Comparison of ENCODE assay signal across 8 cellular contexts in genomic region chr7:122092964-122093797, GRCh38. TPM values are rescaled to one million over a fixed set of nuclear protein-coding genes. Genes with fewer than 3 reads are reported as not detected.
A peak's percentile ranks its signal among the peaks of the same experiment; 100 is the strongest.
DNase-seq lines count a peak whose midpoint lies in the region; ATAC-seq lines count a peak whose summit lies in the region.

No MANE protein-coding gene starts in this region.

- H3K27ac Mint-ChIP-seq in naive B cell: peak overlapping the region in 4 of 6 donors; percentile 36 to 67 (median 51)

- H3K4me1 Mint-ChIP-seq in naive B cell: peaks cover 5 to 6% (median 5%) of the 10 kb centered on the region in 3 donors

- peak; percentile 60 for DNase-seq in COR-L47 (lab: John Stamatoyannopoulos, UW)
- DNase-seq in NCI-H524 (lab: John Stamatoyannopoulos, UW): peak; percentile 41 to 67
- DNase-seq in activated CD4-positive, alpha-beta T cell treated with anti-CD3 and anti-CD28 coated beads, Interleukin-2, amount 50 U/mL, for 48 hours: peak; percentile 60 to 64
- DNase-seq in epidermal melanocyte (ENCODE audit: insufficient read length, low spot score): peak; percentile 34
- peak; percentile 71 for DNase-seq in naive B cell
- DNase-seq in stimulated activated naive CD4-positive, alpha-beta T cell treated with Interleukin-2 at 50 U/mL for 16 hours (lab: John Stamatoyannopoulos, UW): peak; percentile 2

- no peaks in the 10 kb centered on the region for H3K9me3 Mint-ChIP-seq in naive B cell

- no peaks in the 10 kb centered on the region for H3K27me3 Mint-ChIP-seq in naive B cell

- no peak overlapping the region for H3K4me3 Mint-ChIP-seq in naive B cell

- H3K36me3 Mint-ChIP-seq in naive B cell: peaks cover 0 to 6% of the 10 kb centered on the region in 2 donors

- ATAC-seq in GM19438 (IDR thresholded peaks at IDR 0.05; ENCODE audit: low read depth, unreplicated experiment) (peak; percentile 92), HG03460 (IDR thresholded peaks at IDR 0.05; ENCODE audit: unreplicated experiment) (peak; percentile 94), naive B cell (ENCODE audit: low read depth in 2 of 2) (peak; percentile 94 to 97)

RNA-seq across cellular contexts. Expression of gene AASS, which starts 50.9 kb away (rescaled TPM):
- 1 to 10 TPM in 5 of 6 donors, not detected in 1; 2.4 to 4.1 (median 3.3) TPM for polyA plus RNA-seq in naive B cell (ENCODE audit: low read depth in 6 of 6)

Comparison
In these comparisons a context has a peak if more than half of its experiments do, and no peak if none do; other contexts are left out.
1. Peak in every context shown above with its lines: DNase-seq and ATAC-seq.
2. DNase-seq: peak in every context shown above with its lines; median percentile 71 in naive B cell; 62 in activated CD4-positive, alpha-beta T cell treated with anti-CD3 and anti-CD28 coated beads, Interleukin-2, amount 50 U/mL, for 48 hours; 60 in COR-L47; 54 in NCI-H524; 34 in epidermal melanocyte; 2 in stimulated activated naive CD4-positive, alpha-beta T cell treated with Interleukin-2 at 50 U/mL for 16 hours.